ENCODE assay signal across 9 cellular contexts in genomic region chr14:24481622-24482324, GRCh38. TPM values are rescaled to one million over a fixed set of nuclear protein-coding genes. Genes with fewer than 3 reads are reported as not detected.
DNase-seq lines count a peak whose midpoint lies in the region; ATAC-seq and TF ChIP-seq lines count a peak whose summit lies in the region.
"Had no signal": no experiment of that assay in that cellular context is flagged by ENCODE, and none has a peak within 500 bp of the region (broad histone marks: within the 10 kb centered on the region; RNA-seq: fewer than 3 reads in every experiment).

No MANE protein-coding gene starts in this region.

- H3K4me1 ChIP-seq in body of pancreas (no peaks in the 10 kb centered on the region), lower lobe of right lung (no peaks in the 10 kb centered on the region), thyroid gland (no peaks in the 10 kb centered on the region)

- H3K27me3 ChIP-seq in body of pancreas (no peaks in the 10 kb centered on the region), lower lobe of right lung (ENCODE audit: low read depth) (no peaks in the 10 kb centered on the region), thyroid gland (no peaks in the 10 kb centered on the region)

- TF ChIP-seq CTCF in body of pancreas (IDR thresholded peaks at IDR 0.05) (peak in 5 of 7 experiments; percentile 13 to 45 (median 31)), lower lobe of right lung (IDR thresholded peaks at IDR 0.05) (peak; percentile 49), thyroid gland (IDR thresholded peaks at IDR 0.05) (peak in 3 of 6 experiments; percentile 51 to 71 (median 56))

- no peak overlapping the region for H3K4me3 ChIP-seq in body of pancreas
- H3K4me3 ChIP-seq in lower lobe of right lung: no peak overlapping the region
- H3K4me3 ChIP-seq in thyroid gland (replicated peaks in 1 of 3): no peak overlapping the region
- H3K4me3 ChIP-seq: thoracic aorta had no signal

- ATAC-seq in GM19023 (IDR thresholded peaks at IDR 0.05; ENCODE audit: unreplicated experiment): peak; percentile 74
- peak; percentile 59 for ATAC-seq in body of pancreas
- peak; percentile 83 to 85 for ATAC-seq in lower lobe of right lung

- no peaks in the 10 kb centered on the region for H3K9me3 ChIP-seq in body of pancreas
- H3K9me3 ChIP-seq in lower lobe of right lung: no peaks in the 10 kb centered on the region
- H3K9me3 ChIP-seq in thyroid gland: no peaks in the 10 kb centered on the region
- H3K9me3 ChIP-seq: thoracic aorta had no signal

- intact Hi-C loops in body of pancreas (cut with DNase I) (no loop called here), lower lobe of right lung (cut with DNase I) (no loop called here), thyroid gland (cut with DNase I) (no loop called here)

- DNase-seq in COLO668 (lab: John Stamatoyannopoulos, UW; ENCODE audit: unreplicated experiment): peak; percentile 55
- DNase-seq in HPDE6-E6E7 (ENCODE audit: extremely low spot score): peak; percentile 76
- DNase-seq in T follicular helper cell (ENCODE audit: low read depth): peak; percentile 7
- DNase-seq in body of pancreas: peak in 3 of 4 donors; percentile 6 to 34 (median 18)
- DNase-seq in lower lobe of right lung: peak; percentile 59
- peak; percentile 36 to 63 for DNase-seq in thyroid gland
- no peak for DNase-seq in OCI-M2 (lab: John Stamatoyannopoulos, UW; ENCODE audit: unreplicated experiment)

- WGBS in body of pancreas, 2 donors: 48 to 61% methylated on average over 8 to 23 of the region's 23 CpGs
- WGBS in thyroid gland, 2 donors: 49 to 54% methylated on average over 21 to 22 of the region's 23 CpGs

- H3K27ac ChIP-seq in body of pancreas (no peak overlapping the region), lower lobe of right lung (no peak overlapping the region), thyroid gland (no peak overlapping the region)
- H3K27ac ChIP-seq: thoracic aorta had no signal

- H3K36me3 ChIP-seq in body of pancreas (replicated peaks in 1 of 2; ENCODE audit: insufficient read depth in 1 of 2, low read depth in 2 of 2): no peaks in the 10 kb centered on the region
- H3K36me3 ChIP-seq in lower lobe of right lung: no peaks in the 10 kb centered on the region
- H3K36me3 ChIP-seq in thyroid gland: no peaks in the 10 kb centered on the region
- H3K36me3 ChIP-seq: thoracic aorta had no signal

- TF ChIP-seq POLR2A in body of pancreas (IDR thresholded peaks at IDR 0.05): no peak
- TF ChIP-seq POLR2A in thyroid gland (IDR thresholded peaks at IDR 0.05): no peak

RNA-seq across cellular contexts. Expression of gene CMA1, which starts 26.3 kb away (rescaled TPM):
- not detected for total RNA-seq in body of pancreas
- total RNA-seq in lower lobe of right lung: 2.4 TPM
- total RNA-seq in thyroid gland: not detected
- total RNA-seq: thoracic aorta had no signal

RNA-seq across cellular contexts. Expression of gene SDR39U1, which starts 39.2 kb away (rescaled TPM):
- total RNA-seq in body of pancreas: 10 to 100 TPM; 34.8 to 63.6 TPM
- total RNA-seq in lower lobe of right lung: 61.6 TPM
- 10 to 100 TPM; 35.1 to 75.6 (median 49.2) TPM for total RNA-seq in thyroid gland

RNA-seq across cellular contexts. Expression of gene KHNYN, which starts 52.0 kb away (rescaled TPM):
- total RNA-seq in body of pancreas (10 to 100 TPM; 43.8 TPM), lower lobe of right lung (61.4 TPM), thyroid gland (10 to 100 TPM; 46.9 to 75.0 (median 48.3) TPM)

RNA-seq across cellular contexts. Expression of gene CBLN3, which starts 52.3 kb away (rescaled TPM):
- total RNA-seq in body of pancreas (1 to 10 TPM in 1 of 2 donors, under 1 TPM in 1; 0.33 to 4.9 TPM), lower lobe of right lung (2.3 TPM), thyroid gland (1 to 10 TPM; 1.7 to 3.4 (median 2.3) TPM)
